ENCODE assay signal across 31 cellular contexts in the genomic region with DNA sequence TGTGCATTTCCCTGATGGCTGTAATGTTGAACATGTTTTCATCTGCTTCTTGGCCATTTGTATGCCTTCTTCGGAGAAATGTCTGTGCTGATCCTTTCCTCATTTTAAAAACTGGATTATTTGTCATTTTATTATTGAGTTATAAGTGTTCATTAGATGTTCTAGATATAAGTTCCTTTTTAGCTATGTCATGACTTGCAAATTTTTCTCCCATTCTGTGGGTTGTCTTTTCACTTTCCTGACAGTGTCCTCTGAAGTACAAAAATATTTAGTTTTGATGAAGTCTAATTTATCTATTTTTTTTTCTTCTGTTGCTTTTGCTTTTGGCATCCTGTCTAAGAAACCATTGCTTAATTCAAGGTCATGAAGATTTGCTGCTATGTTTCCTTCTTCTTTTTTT. TPM values are rescaled to one million over a fixed set of nuclear protein-coding genes. Genes with fewer than 3 reads are reported as not detected.
"Had no signal": no experiment of that assay in that cellular context is flagged by ENCODE, and none has a peak within 500 bp of the region (broad histone marks: within the 10 kb centered on the region; RNA-seq: fewer than 3 reads in every experiment).

No MANE protein-coding gene starts in this region.

- H3K4me1 ChIP-seq: body of pancreas, breast epithelium had no signal

- H3K4me3 Mint-ChIP-seq: activated CD4-positive, alpha-beta T cell treated with anti-CD3 and anti-CD28 coated beads, Interleukin-2, amount 10 ng/mL, durations not matched to agents 24 days and 14 days; activated CD8-positive, alpha-beta T cell treated with anti-CD3 and anti-CD28 coated beads for 36 hours; activated naive CD8-positive, alpha-beta T cell treated with anti-CD3 and anti-CD28 coated beads for 36 hours; activated T-cell treated with anti-CD3 and anti-CD28 coated beads, Interleukin-2, amount 50 U/mL, for 72 hours; activated T-helper 17 cell treated with anti-CD3 and anti-CD28 coated beads, Interleukin-2, amount 50 U/mL, for 72 hours had no signal

- H3K4me3 ChIP-seq: body of pancreas, breast epithelium, PC-9 had no signal

- H3K27me3 Mint-ChIP-seq: activated naive CD8-positive, alpha-beta T cell treated with anti-CD3 and anti-CD28 coated beads for 36 hours had no signal

- H3K9me3 ChIP-seq: body of pancreas, breast epithelium had no signal

- H3K27ac ChIP-seq: body of pancreas, breast epithelium, PC-9, RWPE1 had no signal

- ATAC-seq: activated CD8-positive, alpha-beta T cell treated with anti-CD3 and anti-CD28 coated beads for 36 hours; activated T-cell treated with anti-CD3 and anti-CD28 coated beads, Interleukin-2, amount 50 U/mL, for 72 hours; activated T-helper 17 cell treated with anti-CD3 and anti-CD28 coated beads, Interleukin-2, amount 50 U/mL, for 72 hours; body of pancreas; Right ventricle myocardium inferior; SK-N-SH treated with all-trans-retinoic acid at 6 μM for 48 hours had no signal

- H3K9me3 Mint-ChIP-seq: activated CD4-positive, alpha-beta T cell treated with anti-CD3 and anti-CD28 coated beads, Interleukin-2, amount 10 ng/mL, durations not matched to agents 24 days and 14 days; activated CD8-positive, alpha-beta T cell treated with anti-CD3 and anti-CD28 coated beads for 36 hours; activated naive CD8-positive, alpha-beta T cell treated with anti-CD3 and anti-CD28 coated beads for 36 hours; activated T-cell treated with anti-CD3 and anti-CD28 coated beads, Interleukin-2, amount 50 U/mL, for 72 hours; activated T-helper 17 cell treated with anti-CD3 and anti-CD28 coated beads, Interleukin-2, amount 50 U/mL, for 72 hours had no signal

- DNase-seq: activated CD4-positive, alpha-beta T cell treated with anti-CD3 and anti-CD28 coated beads, Interleukin-2, amount 10 ng/mL, durations not matched to agents 24 days and 14 days; activated CD4-positive, alpha-beta T cell treated with anti-CD3 and anti-CD28 coated beads, Interleukin-2, amount 50 U/mL, for 4 hours; activated CD8-positive, alpha-beta T cell treated with anti-CD3 and anti-CD28 coated beads for 36 hours; activated effector memory CD4-positive, alpha-beta T cell treated with anti-CD3 and anti-CD28 coated beads, Interleukin-2, amount 50 U/mL, for 16 hours; activated naive CD4-positive, alpha-beta T cell; activated naive CD4-positive, alpha-beta T cell treated with anti-CD3 and anti-CD28 coated beads, Interleukin-2, amount 50 U/mL, for 16 hours; activated naive CD8-positive, alpha-beta T cell treated with anti-CD3 and anti-CD28 coated beads for 36 hours; activated T-cell treated with anti-CD3 and anti-CD28 coated beads, Interleukin-2, amount 50 U/mL, for 1 hour; activated T-cell treated with anti-CD3 and anti-CD28 coated beads, Interleukin-2, amount 50 U/mL, for 72 hours; amygdala; body of pancreas; cerebellar nuclear complex; Karpas-422; NCI-H1105; NCI-H1436; NCI-H1694; NCI-H1930; NCI-H2081 treated with DMSO at 0.1 percent for 48 hours; NCI-H510A; NCI-H526; NCI-H748 treated with DMSO at 0.1 percent for 48 hours; NK-92 treated with Interleukin-12 subunit alpha and Interleukin-12 subunit beta, amount 100 ng/mL, for 24 hours; PC-9; SIG-M5; T1000 had no signal

- H3K4me1 Mint-ChIP-seq: activated CD4-positive, alpha-beta T cell treated with anti-CD3 and anti-CD28 coated beads, Interleukin-2, amount 10 ng/mL, durations not matched to agents 24 days and 14 days; activated naive CD8-positive, alpha-beta T cell treated with anti-CD3 and anti-CD28 coated beads for 36 hours; activated T-helper 17 cell treated with anti-CD3 and anti-CD28 coated beads, Interleukin-2, amount 50 U/mL, for 72 hours had no signal

- H3K36me3 ChIP-seq: breast epithelium had no signal

- H3K27me3 ChIP-seq: body of pancreas had no signal

- H3K27ac Mint-ChIP-seq: activated CD4-positive, alpha-beta T cell treated with anti-CD3 and anti-CD28 coated beads, Interleukin-2, amount 10 ng/mL, durations not matched to agents 24 days and 14 days; activated CD8-positive, alpha-beta T cell treated with anti-CD3 and anti-CD28 coated beads for 36 hours; activated naive CD8-positive, alpha-beta T cell treated with anti-CD3 and anti-CD28 coated beads for 36 hours; activated T-cell treated with anti-CD3 and anti-CD28 coated beads, Interleukin-2, amount 50 U/mL, for 72 hours; activated T-helper 17 cell treated with anti-CD3 and anti-CD28 coated beads, Interleukin-2, amount 50 U/mL, for 72 hours had no signal

- H3K36me3 Mint-ChIP-seq: activated naive CD8-positive, alpha-beta T cell treated with anti-CD3 and anti-CD28 coated beads for 36 hours had no signal

RNA-seq across cellular contexts. Expression of a gene that starts 58.2 kb away (rescaled TPM):
- total RNA-seq: MCF 10A, PC-9 had no signal
